ENCODE assay signal across 1 cellular context in the genomic region with DNA sequence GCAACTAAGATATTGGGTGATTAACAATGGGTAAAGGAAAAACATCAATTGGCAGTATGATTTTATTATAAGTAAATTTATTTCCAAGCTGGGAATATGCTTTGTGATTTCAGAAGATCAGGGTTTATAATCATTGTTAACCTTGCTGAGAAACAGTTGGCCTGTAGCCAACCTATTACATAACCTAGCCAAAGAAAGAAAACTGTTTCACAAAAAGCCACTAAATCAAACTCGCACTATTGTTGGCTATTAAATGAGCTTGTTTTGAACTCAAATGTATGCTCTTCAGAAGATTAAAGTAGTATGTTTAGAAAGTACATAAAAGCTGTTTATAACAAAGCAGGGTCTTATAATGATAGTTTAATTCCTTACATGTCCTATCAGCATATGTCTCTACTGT.
TF ChIP-seq lines count a peak whose summit lies in the region.

No MANE protein-coding gene starts in this region.

TF ChIP-seq in IMR-90, 13 proteins besides CTCF, POLR2A, EP300 and RAD21:
- TF ChIP-seq RCOR1 (IDR thresholded peaks at IDR 0.05; ENCODE audit: insufficient replicate concordance, low read length) = no peak
- TF ChIP-seq SMC3 (IDR thresholded peaks at IDR 0.05; ENCODE audit: low read depth, low read length) = no peak
- TF ChIP-seq MAFK (IDR thresholded peaks at IDR 0.05; ENCODE audit: low read depth, low read length) = no peak
- no peak for TF ChIP-seq FOS (IDR thresholded peaks at IDR 0.05; ENCODE audit: low read depth, low read length)
- TF ChIP-seq NFE2L2 (IDR thresholded peaks at IDR 0.05; ENCODE audit: low read depth, low read length) = no peak
- no peak for TF ChIP-seq MAZ (IDR thresholded peaks at IDR 0.05; ENCODE audit: borderline replicate concordance, low read depth, low read length)
- no peak for TF ChIP-seq MXI1 (IDR thresholded peaks at IDR 0.05; ENCODE audit: borderline replicate concordance, low read depth, low read length)
- TF ChIP-seq ELK1 (IDR thresholded peaks at IDR 0.05; ENCODE audit: borderline replicate concordance, low read depth, low read length) = no peak
- TF ChIP-seq BHLHE40 (IDR thresholded peaks at IDR 0.05; ENCODE audit: low read depth, low read length) = no peak
- TF ChIP-seq RFX5 (IDR thresholded peaks at IDR 0.05; ENCODE audit: low read depth, low read length) = no peak
- no peak for TF ChIP-seq CEBPB (IDR thresholded peaks at IDR 0.05; ENCODE audit: low read depth, low read length)
- no peak for TF ChIP-seq USF2 (IDR thresholded peaks at IDR 0.05; ENCODE audit: low read depth, low read length)
